In the genomic region with DNA sequence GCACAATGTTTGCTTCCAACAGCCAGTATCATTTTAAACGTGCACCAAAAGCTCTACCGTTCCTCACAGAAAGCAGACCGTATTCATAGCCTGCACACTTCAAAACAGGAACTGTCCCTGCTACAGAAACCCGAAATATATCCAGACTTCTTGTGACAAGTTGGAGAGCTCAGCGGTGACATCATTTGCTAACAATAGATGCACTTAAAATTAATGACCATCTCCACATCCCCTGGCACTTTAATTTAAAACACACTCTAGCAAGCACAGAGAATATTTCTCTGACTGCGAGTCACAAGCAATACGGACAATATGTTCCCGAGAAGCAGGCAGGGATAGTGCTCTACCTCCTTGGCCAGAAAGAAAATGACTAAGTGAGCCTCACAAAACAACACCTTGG, we compare ENCODE assay signal across 8 cellular contexts. TPM values are rescaled to one million over a fixed set of nuclear protein-coding genes. Genes with fewer than 3 reads are reported as not detected.
DNase-seq lines count a peak whose midpoint lies in the region; ATAC-seq and TF ChIP-seq lines count a peak whose summit lies in the region.

No MANE protein-coding gene starts in this region.

- H3K4me3 ChIP-seq in RWPE2 (ENCODE audit: severe bottlenecking) (no peak overlapping the region), transverse colon (no peak overlapping the region)

- 27 to 57% methylated on average over 3 to 8 of the region's 8 CpGs for WGBS in transverse colon (ENCODE audit: low coverage in 1 of 2), 2 donors

- no peaks in the 10 kb centered on the region for H3K9me3 ChIP-seq in RWPE2 (ENCODE audit: severe bottlenecking)
- H3K9me3 ChIP-seq in transverse colon, result no peaks in the 10 kb centered on the region

- intact Hi-C loops in transverse colon (cut with DNase I; ENCODE audit: low total_unique reads), result no loop called here

- ATAC-seq in GM21723 (IDR thresholded peaks at IDR 0.05; ENCODE audit: unreplicated experiment) (peak; percentile 44), RWPE2 (ENCODE audit: low read depth) (peak; percentile 36; the same call in 2 of the 3 replicates), HG03571 (IDR thresholded peaks at IDR 0.05; ENCODE audit: unreplicated experiment) (no peak), GM21423 (IDR thresholded peaks at IDR 0.05; ENCODE audit: unreplicated experiment) (no peak)

- TF ChIP-seq POLR2A in transverse colon (IDR thresholded peaks at IDR 0.05), result no peak

- no peaks in the 10 kb centered on the region for H3K27me3 ChIP-seq in RWPE2 (ENCODE audit: insufficient read depth, poor library complexity, severe bottlenecking)
- H3K27me3 ChIP-seq in transverse colon, result no peaks in the 10 kb centered on the region

- H3K27ac ChIP-seq in RWPE2 (ENCODE audit: poor library complexity, severe bottlenecking) (no peak overlapping the region), transverse colon (peak overlapping the region; percentile 13 to 59 (median 34))

- H3K36me3 ChIP-seq in RWPE2 (ENCODE audit: low read depth) (no peaks in the 10 kb centered on the region), transverse colon (no peaks in the 10 kb centered on the region)

- in situ Hi-C loops in transverse colon (cut with MboI; ENCODE audit: low pct_ligation_motif_present in 1 of 4, low pct_unique_long_range_greater_than_20kb in 1 of 4, low sequenced_read_pairs in 3 of 4), result no loop called here

- no peak for TF ChIP-seq EP300 in transverse colon (IDR thresholded peaks at IDR 0.05; ENCODE audit: low read depth)

- DNase-seq in AG08395 (ENCODE audit: low spot score), result peak; percentile 14
- no peak for DNase-seq in RWPE2 (ENCODE audit: low spot score)
- DNase-seq in globus pallidus (ENCODE audit: low spot score), result peak; percentile 35
- DNase-seq in transverse colon, result no peak
- no peak for DNase-seq in NCI-H526 (lab: John Stamatoyannopoulos, UW)

- H3K4me1 ChIP-seq in RWPE2 (ENCODE audit: insufficient read depth, poor library complexity, severe bottlenecking) (peaks cover 2% of the 10 kb centered on the region), transverse colon (peaks cover 0 to 3% (median 0%) of the 10 kb centered on the region in 4 donors)

- TF ChIP-seq CTCF in RWPE2 (IDR thresholded peaks at IDR 0.05; ENCODE audit: poor library complexity, severe bottlenecking) (no peak), transverse colon (IDR thresholded peaks at IDR 0.05) (no peak)

RNA-seq across cellular contexts. Expression of a gene that starts 2.5 kb away (rescaled TPM):
- total RNA-seq in transverse colon, result not detected

Comparison
In these comparisons a context has a peak if more than half of its experiments do, and no peak if none do; other contexts are left out.
1. DNase-seq: peak in AG08395 (single experiment) and globus pallidus (single experiment); none in RWPE2 (single experiment), transverse colon (single experiment) and NCI-H526 (0 of 2).
2. ATAC-seq: peak in GM21723 (single experiment) and RWPE2 (single experiment); none in HG03571 (single experiment) and GM21423 (single experiment).